ENCODE assay signal across 9 cellular contexts in genomic region chr12:1630081-1630826, GRCh38. TPM values are rescaled to one million over a fixed set of nuclear protein-coding genes. Genes with fewer than 3 reads are reported as not detected.
DNase-seq lines count a peak whose midpoint lies in the region; TF ChIP-seq lines count a peak whose summit lies in the region.
"Had no signal": no experiment of that assay in that cellular context is flagged by ENCODE, and none has a peak within 500 bp of the region (broad histone marks: within the 10 kb centered on the region; RNA-seq: fewer than 3 reads in every experiment).

No MANE protein-coding gene starts in this region.

- no peak overlapping the region for H3K27ac ChIP-seq in HUES48 (ENCODE audit: low read depth, low read length)
- H3K27ac ChIP-seq in VCaP = peak overlapping the region; percentile 62
- no peak overlapping the region for H3K27ac ChIP-seq in mucosa of rectum (ENCODE audit: low read depth in 2 of 2, low read length in 2 of 2)
- H3K27ac ChIP-seq: KMS-11 had no signal

- H3K27me3 ChIP-seq in HUES48 (ENCODE audit: control insufficient read depth, insufficient read depth, low read length) = peaks cover 81% of the 10 kb centered on the region
- H3K27me3 ChIP-seq in mucosa of rectum (ENCODE audit: control insufficient read depth in 2 of 2, insufficient read depth in 2 of 2, low read length in 2 of 2) = peaks cover 7 to 11% of the 10 kb centered on the region in 2 donors

- H3K9ac ChIP-seq in HUES48 (ENCODE audit: low read depth, low read length) (no peak overlapping the region), mucosa of rectum (ENCODE audit: low read depth in 1 of 2, low read length in 2 of 2) (peak overlapping the region in 1 of 2 donors; percentile 47)
- H3K9ac ChIP-seq: KMS-11 had no signal

- H3K4me1 Mint-ChIP-seq in endothelial cell (ENCODE audit: unreplicated experiment) = peaks cover 22% of the 10 kb centered on the region

- H3K4me1 ChIP-seq in HUES48 (ENCODE audit: control insufficient read depth, insufficient read depth, low read length) = peaks cover 39% of the 10 kb centered on the region
- H3K4me1 ChIP-seq in mucosa of rectum (ENCODE audit: control insufficient read depth in 2 of 2, insufficient read depth in 2 of 2, low read length in 2 of 2) = peaks cover 16 to 19% of the 10 kb centered on the region in 2 donors

- DNase-seq in CD1c-positive myeloid dendritic cell (ENCODE audit: extremely low spot score) (peak; percentile 42), endothelial cell (ENCODE audit: low spot score) (peak; percentile 37), ureter (ENCODE audit: low spot score) (peak; percentile 59), erythroblast (lab: John Stamatoyannopoulos, UW) (no peak), H4 (ENCODE audit: low spot score) (no peak)

- TF ChIP-seq POLR2A in erythroblast (IDR thresholded peaks at IDR 0.05; ENCODE audit: low read length) = no peak

- H3K27ac Mint-ChIP-seq in endothelial cell (ENCODE audit: unreplicated experiment) = no peak overlapping the region

- TF ChIP-seq CTCF in VCaP (conservative IDR thresholded peaks at IDR 0.05) (peak; percentile 58), endothelial cell (IDR thresholded peaks at IDR 0.05; ENCODE audit: unreplicated experiment) (no peak)

- H3K9me3 Mint-ChIP-seq in endothelial cell (ENCODE audit: unreplicated experiment) = no peaks in the 10 kb centered on the region

- H3K36me3 ChIP-seq in HUES48 (ENCODE audit: control insufficient read depth, insufficient read depth, low read length) = no peaks in the 10 kb centered on the region
- no peaks in the 10 kb centered on the region for H3K36me3 ChIP-seq in mucosa of rectum (ENCODE audit: control insufficient read depth in 2 of 2, insufficient read depth in 2 of 2, low read length in 2 of 2)

- H3K9me3 ChIP-seq in HUES48 (ENCODE audit: control insufficient read depth, insufficient read depth, low read length) (no peaks in the 10 kb centered on the region), mucosa of rectum (ENCODE audit: control insufficient read depth in 2 of 2, low read length in 2 of 2) (no peaks in the 10 kb centered on the region)

- peaks cover 18% of the 10 kb centered on the region for H3K27me3 Mint-ChIP-seq in endothelial cell (ENCODE audit: unreplicated experiment)

- H3K36me3 Mint-ChIP-seq in endothelial cell (ENCODE audit: low read depth, unreplicated experiment) = no peaks in the 10 kb centered on the region

- H3K4me3 ChIP-seq in HUES48 (ENCODE audit: low read depth, low read length) (peak overlapping the region; percentile 49), mucosa of rectum (ENCODE audit: low read length in 2 of 2) (peak overlapping the region; percentile 53 to 54)

- peak overlapping the region; percentile 83 for H3K4me3 Mint-ChIP-seq in endothelial cell (ENCODE audit: unreplicated experiment)

RNA-seq across cellular contexts. Expression of gene WNT5B, which starts 1.2 kb away (rescaled TPM):
- 7.5 TPM for total RNA-seq in endothelial cell (ENCODE audit: unreplicated experiment)
- total RNA-seq in ureter = 7.2 TPM
- total RNA-seq in H4 (2014; rRNA removed; shearing (Covaris generic)) = 3.8 and 6.4 TPM in 2 replicates

RNA-seq across cellular contexts. Expression of gene FBXL14, which starts 35.9 kb away (rescaled TPM):
- total RNA-seq in endothelial cell (ENCODE audit: unreplicated experiment) = 14.7 TPM
- 12.8 TPM for total RNA-seq in ureter
- 5.3 and 6.1 TPM in 2 replicates for total RNA-seq in H4 (2014; rRNA removed; shearing (Covaris generic))

Comparison
In these comparisons a context has a peak if more than half of its experiments do, and no peak if none do; other contexts are left out.
1. DNase-seq: peak in CD1c-positive myeloid dendritic cell (single experiment), endothelial cell (single experiment) and ureter (single experiment); none in erythroblast (0 of 2) and H4 (single experiment).